Comparison of ENCODE assay signal across 11 cellular contexts in the genomic region with DNA sequence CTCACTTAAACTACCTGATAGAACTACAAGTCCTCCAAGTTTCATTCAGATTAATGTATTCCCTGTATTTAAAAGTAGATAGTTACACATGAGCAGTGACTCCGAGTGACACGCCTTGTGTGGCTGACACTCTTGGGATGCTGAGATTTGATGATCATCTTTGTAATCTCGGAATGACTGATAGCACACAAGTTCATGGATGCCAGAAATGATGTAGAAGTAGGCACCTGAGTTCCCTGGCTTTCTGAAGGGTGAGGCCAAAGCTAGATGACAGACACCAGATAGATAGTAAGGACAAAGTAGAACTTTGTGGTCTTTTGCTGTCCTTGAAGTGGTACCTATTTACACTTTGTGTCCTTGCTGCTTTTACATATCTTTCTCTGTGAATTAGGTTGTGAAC.
DNase-seq lines count a peak whose midpoint lies in the region; ATAC-seq and TF ChIP-seq lines count a peak whose summit lies in the region.
"Had no signal": no experiment of that assay in that cellular context is flagged by ENCODE, and none has a peak within 500 bp of the region (broad histone marks: within the 10 kb centered on the region; RNA-seq: fewer than 3 reads in every experiment).

No MANE protein-coding gene starts in this region.

- H4K91ac ChIP-seq in mesenchymal stem cell (ENCODE audit: low read length) = no peak overlapping the region

- no peak overlapping the region for H3K27ac ChIP-seq in mesenchymal stem cell (ENCODE audit: low read length, poor library complexity, severe bottlenecking)
- H3K27ac ChIP-seq: ovary had no signal

- no peak overlapping the region for H3K14ac ChIP-seq in mesenchymal stem cell (ENCODE audit: low read length in 2 of 2)

- no peaks in the 10 kb centered on the region for H3K27me3 ChIP-seq in Loucy (ENCODE audit: insufficient read depth, low read length, poor library complexity, severe bottlenecking)
- no peaks in the 10 kb centered on the region for H3K27me3 ChIP-seq in mesenchymal stem cell (ENCODE audit: control insufficient read depth in 1 of 2, insufficient read depth in 1 of 2, low read length in 2 of 2)

- no peak overlapping the region for H2BK120ac ChIP-seq in mesenchymal stem cell (ENCODE audit: low read depth, low read length)

- H3K4me3 ChIP-seq in Loucy (ENCODE audit: low read length, poor library complexity, severe bottlenecking) (no peak overlapping the region), mesenchymal stem cell (ENCODE audit: insufficient read depth in 1 of 2, low read depth in 1 of 2, low read length in 2 of 2) (no peak overlapping the region)
- H3K4me3 ChIP-seq: ovary had no signal

- no peak overlapping the region for H3K23ac ChIP-seq in mesenchymal stem cell (ENCODE audit: low read length in 2 of 2)

- H3K4me3 Mint-ChIP-seq in memory B cell = no peak overlapping the region

- no peak for TF ChIP-seq CTCF in Loucy (conservative IDR thresholded peaks at IDR 0.05; ENCODE audit: low read length)
- TF ChIP-seq CTCF in GM20000 (IDR thresholded peaks at IDR 0.05; ENCODE audit: extremely low read depth, missing control alignments) = no peak

- peaks cover 29% of the 10 kb centered on the region for H3K4me1 ChIP-seq in Loucy (ENCODE audit: insufficient read depth, low read length, poor library complexity, severe bottlenecking)
- no peaks in the 10 kb centered on the region for H3K4me1 ChIP-seq in mesenchymal stem cell (ENCODE audit: control insufficient read depth, insufficient read depth, low read depth, low read length)

- peaks cover 2% of the 10 kb centered on the region for H3K36me3 Mint-ChIP-seq in memory B cell

- H3K27ac Mint-ChIP-seq in memory B cell = peak overlapping the region; percentile 98

- no peak overlapping the region for H3K4ac ChIP-seq in mesenchymal stem cell (ENCODE audit: low read depth in 1 of 2, low read length in 2 of 2)

- H3K18ac ChIP-seq in mesenchymal stem cell (ENCODE audit: low read depth in 1 of 2, low read length in 2 of 2) = no peak overlapping the region

- H2AFZ ChIP-seq in Loucy (ENCODE audit: low read length) = no peak overlapping the region
- no peak overlapping the region for H2AFZ ChIP-seq in mesenchymal stem cell (ENCODE audit: low read depth, low read length)

- H3K27me3 Mint-ChIP-seq in memory B cell = no peaks in the 10 kb centered on the region

- peaks cover 29% of the 10 kb centered on the region for H3K4me1 Mint-ChIP-seq in memory B cell

- peaks cover 90% of the 10 kb centered on the region for H3K79me2 ChIP-seq in Loucy (ENCODE audit: insufficient read depth, low read length)

- peaks cover 23% of the 10 kb centered on the region for H4K20me1 ChIP-seq in Loucy (ENCODE audit: insufficient read depth, low read length, poor library complexity, severe bottlenecking)

- no peak overlapping the region for H2AK5ac ChIP-seq in mesenchymal stem cell (ENCODE audit: low read length, severe bottlenecking)

- H3K79me1 ChIP-seq in mesenchymal stem cell (replicated peaks; ENCODE audit: low read length, poor library complexity, severe bottlenecking) = peaks cover 20% of the 10 kb centered on the region

- H3K9me2 ChIP-seq in Loucy (replicated peaks; ENCODE audit: low read depth, low read length) = no peaks in the 10 kb centered on the region
- H3K9me2 ChIP-seq: SK-N-SH had no signal

- ATAC-seq in GM18517 (IDR thresholded peaks at IDR 0.05; ENCODE audit: unreplicated experiment) = peak; percentile 8
- peak; percentile 14 for ATAC-seq in GM21723 (IDR thresholded peaks at IDR 0.05; ENCODE audit: unreplicated experiment)
- peak; percentile 4 for ATAC-seq in memory B cell (ENCODE audit: low read depth)
- no peak for ATAC-seq in HG03280 (IDR thresholded peaks at IDR 0.05; ENCODE audit: unreplicated experiment)
- no peak for ATAC-seq in GM18870 (IDR thresholded peaks at IDR 0.05; ENCODE audit: unreplicated experiment)

- no peaks in the 10 kb centered on the region for H3K9me3 Mint-ChIP-seq in memory B cell

- H3K9me3 ChIP-seq in Loucy (ENCODE audit: insufficient read depth, low read depth, low read length) (no peaks in the 10 kb centered on the region), mesenchymal stem cell (ENCODE audit: control insufficient read depth, low read length) (no peaks in the 10 kb centered on the region)
- H3K9me3 ChIP-seq: ovary, SK-N-SH had no signal

- no peak overlapping the region for H2BK5ac ChIP-seq in mesenchymal stem cell (ENCODE audit: low read depth, low read length, poor library complexity, severe bottlenecking)

- H3K4me2 ChIP-seq in Loucy (ENCODE audit: low read depth, low read length, poor library complexity, severe bottlenecking) = peak overlapping the region; percentile 1
- no peak overlapping the region for H3K4me2 ChIP-seq in mesenchymal stem cell (ENCODE audit: low read length, poor library complexity, severe bottlenecking)
- H3K4me2 ChIP-seq: SK-N-SH had no signal

- 96% methylated on average over 3 of the region's 3 CpGs for WGBS in mesenchymal stem cell

- H2BK12ac ChIP-seq in mesenchymal stem cell (ENCODE audit: low read length in 2 of 2) = no peak overlapping the region

- no peak overlapping the region for H2BK15ac ChIP-seq in mesenchymal stem cell (ENCODE audit: low read depth, poor library complexity, severe bottlenecking)

- DNase-seq in memory B cell (ENCODE audit: low spot score in 2 of 2) (no peak), mesenchymal stem cell (no peak), GM20000 (ENCODE audit: low spot score) (no peak)
- DNase-seq: kidney glomerular epithelial cell, ovary, SK-N-SH had no signal

- H3K36me3 ChIP-seq in Loucy (ENCODE audit: insufficient read depth, low read length) = no peaks in the 10 kb centered on the region
- no peaks in the 10 kb centered on the region for H3K36me3 ChIP-seq in mesenchymal stem cell (ENCODE audit: control insufficient read depth in 1 of 2, insufficient read depth in 2 of 2, low read depth in 1 of 2, low read length in 2 of 2)
- H3K36me3 ChIP-seq: ovary had no signal

- H3K9ac ChIP-seq in Loucy (ENCODE audit: low read depth, low read length, poor library complexity, severe bottlenecking) = no peak overlapping the region
- no peak overlapping the region for H3K9ac ChIP-seq in mesenchymal stem cell (ENCODE audit: low read length)
- H3K9ac ChIP-seq: SK-N-SH had no signal

- H4K8ac ChIP-seq in mesenchymal stem cell (ENCODE audit: low read length) = no peak overlapping the region

- no peaks in the 10 kb centered on the region for H3F3A ChIP-seq in Loucy (ENCODE audit: low read depth)

Comparison
In these comparisons a context has a peak if more than half of its experiments do, and no peak if none do; other contexts are left out.
1. ATAC-seq: peak in GM18517 (single experiment), GM21723 (single experiment) and memory B cell (single experiment); none in HG03280 (single experiment) and GM18870 (single experiment).